13 cellular contexts compared by ENCODE assay signal in the genomic region with DNA sequence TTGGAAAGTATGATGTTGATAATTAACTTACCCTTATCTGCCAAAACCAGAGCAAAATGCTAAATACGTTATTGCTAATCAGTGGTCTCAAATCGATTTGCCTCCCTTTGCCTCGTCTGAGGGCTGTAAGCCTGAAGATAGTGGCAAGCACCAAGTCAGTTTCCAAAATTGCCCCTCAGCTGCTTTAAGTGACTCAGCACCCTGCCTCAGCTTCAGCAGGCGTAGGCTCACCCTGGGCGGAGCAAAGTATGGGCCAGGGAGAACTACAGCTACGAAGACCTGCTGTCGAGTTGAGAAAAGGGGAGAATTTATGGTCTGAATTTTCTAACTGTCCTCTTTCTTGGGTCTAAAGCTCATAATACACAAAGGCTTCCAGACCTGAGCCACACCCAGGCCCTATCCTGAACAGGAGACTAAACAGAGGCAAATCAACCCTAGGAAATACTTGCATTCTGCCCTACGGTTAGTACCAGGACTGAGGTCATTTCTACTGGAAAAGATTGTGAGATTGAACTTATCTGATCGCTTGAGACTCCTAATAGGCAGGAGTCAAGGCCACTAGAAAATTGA. TPM values are rescaled to one million over a fixed set of nuclear protein-coding genes. Genes with fewer than 3 reads are reported as not detected.
DNase-seq lines count a peak whose midpoint lies in the region; ATAC-seq and TF ChIP-seq lines count a peak whose summit lies in the region.
"Had no signal": no experiment of that assay in that cellular context is flagged by ENCODE, and none has a peak within 500 bp of the region (broad histone marks: within the 10 kb centered on the region; RNA-seq: fewer than 3 reads in every experiment).

No MANE protein-coding gene starts in this region.

- H3K27ac Mint-ChIP-seq in activated naive CD4-positive, alpha-beta T cell treated with anti-CD3 and anti-CD28 coated beads, Interleukin-2, amount 50 U/mL, for 24 hours: peak overlapping the region; percentile 14
- no peak overlapping the region for H3K27ac Mint-ChIP-seq in activated naive CD4-positive, alpha-beta T cell treated with anti-CD3 and anti-CD28 coated beads, Interleukin-2, amount 10 ng/mL, durations not matched to agents 7 days and 5 days
- H3K27ac Mint-ChIP-seq in T-helper 17 cell: peak overlapping the region; percentile 16
- H3K27ac Mint-ChIP-seq in type B pancreatic cell: peak overlapping the region; percentile 85
- H3K27ac Mint-ChIP-seq: effector memory CD8-positive, alpha-beta T cell had no signal

- H3K9me3 Mint-ChIP-seq in activated naive CD4-positive, alpha-beta T cell treated with anti-CD3 and anti-CD28 coated beads, Interleukin-2, amount 50 U/mL, for 24 hours: no peaks in the 10 kb centered on the region
- H3K9me3 Mint-ChIP-seq in activated naive CD4-positive, alpha-beta T cell treated with anti-CD3 and anti-CD28 coated beads, Interleukin-2, amount 10 ng/mL, durations not matched to agents 7 days and 5 days: no peaks in the 10 kb centered on the region
- no peaks in the 10 kb centered on the region for H3K9me3 Mint-ChIP-seq in type B pancreatic cell
- H3K9me3 Mint-ChIP-seq: effector memory CD8-positive, alpha-beta T cell had no signal

- no peaks in the 10 kb centered on the region for H4K20me1 ChIP-seq in hepatocyte (ENCODE audit: insufficient read depth, poor library complexity, severe bottlenecking)

- H3K4me3 ChIP-seq in hepatocyte: no peak overlapping the region
- no peak overlapping the region for H3K4me3 ChIP-seq in gastroesophageal sphincter
- H3K4me3 ChIP-seq: skin epidermis, thoracic aorta had no signal

- H3K27ac ChIP-seq in hepatocyte: peak overlapping the region; percentile 27
- H3K27ac ChIP-seq in gastroesophageal sphincter: no peak overlapping the region

- CTCF ChIA-PET in activated naive CD4-positive, alpha-beta T cell treated with anti-CD3 and anti-CD28 coated beads, Interleukin-2, amount 10 ng/mL, durations not matched to agents 7 days and 5 days (lab: Charles Lee): no interaction called here

- H3K27me3 Mint-ChIP-seq in activated naive CD4-positive, alpha-beta T cell treated with anti-CD3 and anti-CD28 coated beads, Interleukin-2, amount 50 U/mL, for 24 hours: no peaks in the 10 kb centered on the region
- no peaks in the 10 kb centered on the region for H3K27me3 Mint-ChIP-seq in activated naive CD4-positive, alpha-beta T cell treated with anti-CD3 and anti-CD28 coated beads, Interleukin-2, amount 10 ng/mL, durations not matched to agents 7 days and 5 days
- no peaks in the 10 kb centered on the region for H3K27me3 Mint-ChIP-seq in T-helper 17 cell
- no peaks in the 10 kb centered on the region for H3K27me3 Mint-ChIP-seq in type B pancreatic cell
- H3K27me3 Mint-ChIP-seq: effector memory CD8-positive, alpha-beta T cell had no signal

- peak overlapping the region; percentile 47 for H3K4me2 ChIP-seq in hepatocyte

- 52% methylated on average over 9 of the region's 9 CpGs for WGBS in hepatocyte (ENCODE audit: low lambda C conversion rate, missing lambda C conversion rate)
- WGBS in gastroesophageal sphincter (ENCODE audit: low coverage in 1 of 2), 2 donors: 68 to 89% methylated on average over 4 to 9 of the region's 9 CpGs

- H3K4me1 Mint-ChIP-seq in activated naive CD4-positive, alpha-beta T cell treated with anti-CD3 and anti-CD28 coated beads, Interleukin-2, amount 50 U/mL, for 24 hours: peaks cover 4% of the 10 kb centered on the region
- peaks cover under 1% of the 10 kb centered on the region for H3K4me1 Mint-ChIP-seq in activated naive CD4-positive, alpha-beta T cell treated with anti-CD3 and anti-CD28 coated beads, Interleukin-2, amount 10 ng/mL, durations not matched to agents 7 days and 5 days
- H3K4me1 Mint-ChIP-seq in T-helper 17 cell (no peaks in the 10 kb centered on the region), type B pancreatic cell (ENCODE audit: unreplicated experiment) (no peaks in the 10 kb centered on the region)

- no peak overlapping the region for H3K4me3 Mint-ChIP-seq in activated naive CD4-positive, alpha-beta T cell treated with anti-CD3 and anti-CD28 coated beads, Interleukin-2, amount 50 U/mL, for 24 hours
- H3K4me3 Mint-ChIP-seq in activated naive CD4-positive, alpha-beta T cell treated with anti-CD3 and anti-CD28 coated beads, Interleukin-2, amount 10 ng/mL, durations not matched to agents 7 days and 5 days: no peak overlapping the region
- H3K4me3 Mint-ChIP-seq in T-helper 17 cell (no peak overlapping the region), type B pancreatic cell (peak overlapping the region; percentile 61)
- H3K4me3 Mint-ChIP-seq: effector memory CD8-positive, alpha-beta T cell had no signal

- TF ChIP-seq CTCF in hepatocyte (IDR thresholded peaks at IDR 0.05; ENCODE audit: poor library complexity) (no peak), type B pancreatic cell (conservative IDR thresholded peaks at IDR 0.05) (no peak), gastroesophageal sphincter (IDR thresholded peaks at IDR 0.05) (no peak), GM13977 (IDR thresholded peaks at IDR 0.05; ENCODE audit: extremely low read depth, insufficient read depth, missing control alignments) (no peak)

- peaks cover 6% of the 10 kb centered on the region for H3K36me3 Mint-ChIP-seq in activated naive CD4-positive, alpha-beta T cell treated with anti-CD3 and anti-CD28 coated beads, Interleukin-2, amount 50 U/mL, for 24 hours
- H3K36me3 Mint-ChIP-seq in activated naive CD4-positive, alpha-beta T cell treated with anti-CD3 and anti-CD28 coated beads, Interleukin-2, amount 10 ng/mL, durations not matched to agents 7 days and 5 days: peaks cover 51% of the 10 kb centered on the region
- H3K36me3 Mint-ChIP-seq in T-helper 17 cell (ENCODE audit: low read depth): no peaks in the 10 kb centered on the region
- peaks cover 11% of the 10 kb centered on the region for H3K36me3 Mint-ChIP-seq in type B pancreatic cell

- DNase-seq in activated naive CD4-positive, alpha-beta T cell treated with anti-CD3 and anti-CD28 coated beads, Interleukin-2, amount 10 ng/mL, durations not matched to agents 7 days and 5 days: no peak
- DNase-seq in T-helper 17 cell: no peak
- DNase-seq in hepatocyte (ENCODE audit: low spot score): peak; percentile 33
- DNase-seq in type B pancreatic cell (ENCODE audit: extremely low spot score, unreplicated experiment): no peak
- DNase-seq in GM13977 (ENCODE audit: low spot score): no peak
- DNase-seq: effector memory CD8-positive, alpha-beta T cell; NCI-H1694 treated with DMSO at 0.1 percent for 48 hours; NK-92 treated with Interleukin-12 subunit alpha and Interleukin-12 subunit beta, amount 100 ng/mL, for 24 hours had no signal

- H2AFZ ChIP-seq in hepatocyte: no peak overlapping the region

- in situ Hi-C loops in GM13977 (cut with MboI; ENCODE audit: low pct_unique_long_range_greater_than_20kb, low sequenced_read_pairs, unreplicated experiment): loop anchor here (25.0 kb wide), 1 partner anchor 467 kb away; no protein-coding TSS in a partner anchor

- peaks cover 6% of the 10 kb centered on the region for H3K4me1 ChIP-seq in hepatocyte (ENCODE audit: insufficient read depth)
- no peaks in the 10 kb centered on the region for H3K4me1 ChIP-seq in gastroesophageal sphincter

- H3K36me3 ChIP-seq in hepatocyte (replicated peaks; ENCODE audit: insufficient read depth, low read depth) (no peaks in the 10 kb centered on the region), gastroesophageal sphincter (peaks cover 0 to 18% of the 10 kb centered on the region in 2 donors)
- H3K36me3 ChIP-seq: thoracic aorta had no signal

- no peaks in the 10 kb centered on the region for H3K9me2 ChIP-seq in hepatocyte (replicated peaks; ENCODE audit: insufficient read depth)

- H3K27me3 ChIP-seq in hepatocyte (no peaks in the 10 kb centered on the region), gastroesophageal sphincter (no peaks in the 10 kb centered on the region)

- ATAC-seq in T-helper 17 cell (no peak), gastroesophageal sphincter (no peak), GM21619 (IDR thresholded peaks at IDR 0.05; ENCODE audit: unreplicated experiment) (no peak)
- ATAC-seq: effector memory CD8-positive, alpha-beta T cell had no signal

- no peak for TF ChIP-seq EP300 in gastroesophageal sphincter (IDR thresholded peaks at IDR 0.05)

- H3K79me2 ChIP-seq in hepatocyte: no peaks in the 10 kb centered on the region

- TF ChIP-seq POLR2A in gastroesophageal sphincter (IDR thresholded peaks at IDR 0.05): no peak

- H3K9me3 ChIP-seq in T-helper 17 cell (ENCODE audit: control insufficient read depth, low read length, poor library complexity, severe bottlenecking) (peaks cover 3% of the 10 kb centered on the region), hepatocyte (ENCODE audit: low read depth) (no peaks in the 10 kb centered on the region), gastroesophageal sphincter (no peaks in the 10 kb centered on the region)
- H3K9me3 ChIP-seq: thoracic aorta had no signal

RNA-seq across cellular contexts. Expression of gene DCUN1D1, which starts 59.7 kb away (rescaled TPM):
- 10 to 100 TPM; 32.7 to 51.5 TPM for total RNA-seq in T-helper 17 cell
- 41.5 and 49.2 TPM in 2 replicates for total RNA-seq in hepatocyte
- 22.2 and 23.8 TPM in 2 replicates for polyA plus RNA-seq in hepatocyte
- 54.4 and 60.7 TPM in 2 replicates for total RNA-seq in type B pancreatic cell (ENCODE audit: low replicate concordance)
- total RNA-seq in gastroesophageal sphincter: 10 to 100 TPM; 35.6 to 48.3 (median 42.8) TPM
